Comparison of ENCODE assay signal across 24 cellular contexts in the genomic region with DNA sequence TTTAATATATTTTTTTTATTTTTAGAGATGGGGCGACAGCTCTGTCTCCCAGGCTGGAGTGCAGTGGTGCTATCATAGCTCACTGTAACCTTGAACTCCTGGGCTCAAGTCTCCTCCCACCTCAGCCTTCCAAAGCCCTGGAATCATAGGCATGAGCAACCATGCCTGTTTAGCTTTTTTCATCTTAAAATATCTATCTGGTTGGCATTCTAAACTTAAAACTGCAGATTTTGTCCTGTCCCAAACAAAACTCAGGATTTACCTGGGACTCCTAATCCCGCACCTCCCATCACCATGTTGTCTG.
"Had no signal": no experiment of that assay in that cellular context is flagged by ENCODE, and none has a peak within 500 bp of the region (broad histone marks: within the 10 kb centered on the region; RNA-seq: fewer than 3 reads in every experiment).

No MANE protein-coding gene starts in this region.

- H3K9me3 ChIP-seq: body of pancreas, heart right ventricle, mucosa of descending colon, sigmoid colon, suprapubic skin, tibial nerve had no signal

- H3K27ac ChIP-seq: body of pancreas, sigmoid colon, suprapubic skin, tibial nerve had no signal

- H3K27ac Mint-ChIP-seq: activated CD4-positive, alpha-beta memory T cell treated with anti-CD3 and anti-CD28 coated beads, Interleukin-2, amount 10 ng/mL, durations not matched to agents 7 days and 5 days; T-helper 1 cell treated with Interleukin-12 subunit alpha and Interleukin-12 subunit beta and Interleukin-4 antibody, amounts not matched to agents 30 μg/mL and 1 μg/mL, for 36 hours had no signal

- H3K27me3 ChIP-seq: body of pancreas, heart right ventricle, sigmoid colon, suprapubic skin, tibial nerve had no signal

- H3K4me1 ChIP-seq: body of pancreas had no signal

- H3K4me3 Mint-ChIP-seq: activated CD4-positive, alpha-beta memory T cell treated with anti-CD3 and anti-CD28 coated beads, Interleukin-2, amount 10 ng/mL, durations not matched to agents 7 days and 5 days; activated T-cell treated with anti-CD3 and anti-CD28 coated beads, Interleukin-2, amount 50 U/mL, for 4 hours; dendritic cell treated with granulocyte-macrophage colony-stimulating factor and Interleukin-4, amounts not matched to agents 40 ng/mL and 50 ng/mL, for 4 days; T-helper 1 cell treated with Interleukin-12 subunit alpha and Interleukin-12 subunit beta and Interleukin-4 antibody, amounts not matched to agents 30 μg/mL and 1 μg/mL, for 36 hours had no signal

- ATAC-seq: activated T-cell treated with anti-CD3 and anti-CD28 coated beads, Interleukin-2, amount 50 U/mL, for 4 hours; body of pancreas; heart right ventricle; left colon; mucosa of descending colon; stimulated activated naive CD8-positive, alpha-beta T cell treated with anti-CD3 and anti-CD28 coated beads, Interleukin-15, Interleukin-2, amounts not matched to agents 100 U/mL and 50 U/mL, for 24 hours had no signal

- H3K27me3 Mint-ChIP-seq: activated CD4-positive, alpha-beta memory T cell treated with anti-CD3 and anti-CD28 coated beads, Interleukin-2, amount 10 ng/mL, durations not matched to agents 7 days and 5 days; dendritic cell treated with granulocyte-macrophage colony-stimulating factor and Interleukin-4, amounts not matched to agents 40 ng/mL and 50 ng/mL, for 4 days had no signal

- DNase-seq: activated CD4-positive, alpha-beta memory T cell treated with anti-CD3 and anti-CD28 coated beads, Interleukin-2, amount 10 ng/mL, durations not matched to agents 7 days and 5 days; activated CD4-positive, alpha-beta T cell treated with anti-CD3 and anti-CD28 coated beads for 48 hours; activated CD4-positive, CD25-positive, alpha-beta regulatory T cell; activated gamma-delta T cell treated with Interleukin-2 at 50 U/mL for 16 hours; activated T-cell treated with anti-CD3 and anti-CD28 coated beads, Interleukin-2, amount 50 U/mL, for 4 hours; anterior cingulate cortex; body of pancreas; effector CD4-positive, alpha-beta T cell; erythroblast; foreskin fibroblast; heart right ventricle; islet precursor cell; left colon; mesenchymal stem cell; mucosa of descending colon; occipital lobe; posterior cingulate gyrus; sigmoid colon; stimulated activated CD4-positive, alpha-beta T cell treated with anti-CD3 and anti-CD28 coated beads, Interleukin-2, amount 100 ng/mL, for 48 hours; stimulated activated naive CD8-positive, alpha-beta T cell treated with anti-CD3 and anti-CD28 coated beads, Interleukin-15, Interleukin-2, amounts not matched to agents 100 U/mL and 50 U/mL, for 24 hours had no signal

- H3K9me3 Mint-ChIP-seq: activated CD4-positive, alpha-beta memory T cell treated with anti-CD3 and anti-CD28 coated beads, Interleukin-2, amount 10 ng/mL, durations not matched to agents 7 days and 5 days; activated T-cell treated with anti-CD3 and anti-CD28 coated beads, Interleukin-2, amount 50 U/mL, for 4 hours; dendritic cell treated with granulocyte-macrophage colony-stimulating factor and Interleukin-4, amounts not matched to agents 40 ng/mL and 50 ng/mL, for 4 days; T-helper 1 cell treated with Interleukin-12 subunit alpha and Interleukin-12 subunit beta and Interleukin-4 antibody, amounts not matched to agents 30 μg/mL and 1 μg/mL, for 36 hours had no signal

- H3K4me3 ChIP-seq: body of pancreas, heart right ventricle, mucosa of descending colon, sigmoid colon, suprapubic skin, tibial nerve had no signal
